Comparison of ENCODE assay signal across 8 cellular contexts in genomic region chrX:130108647-130109428, GRCh38. TPM values are rescaled to one million over a fixed set of nuclear protein-coding genes. Genes with fewer than 3 reads are reported as not detected.
DNase-seq lines count a peak whose midpoint lies in the region; ATAC-seq, FAIRE-seq and TF ChIP-seq lines count a peak whose summit lies in the region.

No MANE protein-coding gene starts in this region.

- peaks cover 8% of the 10 kb centered on the region for H3K27me3 Mint-ChIP-seq in type B pancreatic cell

- peak overlapping the region; percentile 53 for H3K4me3 ChIP-seq in AG09309 (ENCODE audit: control insufficient read depth, low read depth, low read length)
- H3K4me3 ChIP-seq in adipocyte (ENCODE audit: low read length), result peak overlapping the region; percentile 80

- H3K4me1 ChIP-seq in adipocyte (ENCODE audit: control insufficient read depth, insufficient read depth, low read length), result peaks cover 35% of the 10 kb centered on the region

- no peak for TF ChIP-seq CTCF in AG09309 (IDR thresholded peaks at IDR 0.05; ENCODE audit: control insufficient read depth, insufficient read depth, low read depth, low read length, missing control alignments)
- no peak for TF ChIP-seq CTCF in type B pancreatic cell (conservative IDR thresholded peaks at IDR 0.05)

- peak overlapping the region; percentile 87 for H3K9ac ChIP-seq in adipocyte (ENCODE audit: low read length)

- no peaks in the 10 kb centered on the region for H3K9me3 ChIP-seq in adipocyte (ENCODE audit: control insufficient read depth, low read length)

- no peaks in the 10 kb centered on the region for H3K27me3 ChIP-seq in adipocyte (replicated peaks; ENCODE audit: control insufficient read depth, insufficient read depth, low read length)

- H3K27ac Mint-ChIP-seq in type B pancreatic cell, result peak overlapping the region; percentile 81

- peaks cover 7% of the 10 kb centered on the region for H3K4me1 Mint-ChIP-seq in type B pancreatic cell (ENCODE audit: unreplicated experiment)

- peak; percentile 98 for FAIRE-seq in GM18507 (lab: Jason Lieb, UNC)

- no peaks in the 10 kb centered on the region for H3K36me3 Mint-ChIP-seq in type B pancreatic cell

- ATAC-seq in HG02852 (IDR thresholded peaks at IDR 0.05; ENCODE audit: unreplicated experiment), result peak; percentile 55

- no peaks in the 10 kb centered on the region for H3K9me3 Mint-ChIP-seq in type B pancreatic cell

- no peaks in the 10 kb centered on the region for H3K36me3 ChIP-seq in adipocyte (ENCODE audit: control insufficient read depth, insufficient read depth, low read length, severe bottlenecking)

- peak overlapping the region; percentile 85 for H3K4me3 Mint-ChIP-seq in type B pancreatic cell

- no peak for DNase-seq in AG09309 (ENCODE audit: low read depth)
- DNase-seq in GM18507 (ENCODE audit: extremely low spot score, insufficient read length, low read depth), result no peak
- DNase-seq in NOMO-1 treated with DMSO at 0.1 percent for 48 hours (lab: John Stamatoyannopoulos, UW; ENCODE audit: unreplicated experiment), result peak; percentile 75
- DNase-seq in adipocyte (ENCODE audit: low read depth), result peak; percentile 48
- peak; percentile 20 for DNase-seq in left kidney (ENCODE audit: low read depth, low spot score)
- DNase-seq in type B pancreatic cell (ENCODE audit: extremely low spot score, unreplicated experiment), result no peak
- no peak for DNase-seq in NCI-H2107 (lab: John Stamatoyannopoulos, UW)

RNA-seq across cellular contexts. Expression of gene ELF4, which starts 1.5 kb away (rescaled TPM):
- 7.8 and 20.6 TPM in 2 replicates for total RNA-seq in type B pancreatic cell (ENCODE audit: low replicate concordance)

RNA-seq across cellular contexts. Expression of gene AIFM1, which starts 56.8 kb away (rescaled TPM):
- 48.5 and 51.9 TPM in 2 replicates for total RNA-seq in type B pancreatic cell (ENCODE audit: low replicate concordance)

Comparison
In these comparisons a context has a peak if more than half of its experiments do, and no peak if none do; other contexts are left out.
1. DNase-seq: peak in NOMO-1 treated with DMSO at 0.1 percent for 48 hours (single experiment), adipocyte (single experiment) and left kidney (single experiment); none in AG09309 (single experiment), GM18507 (single experiment), type B pancreatic cell (single experiment) and NCI-H2107 (single experiment).